In the genomic region with DNA sequence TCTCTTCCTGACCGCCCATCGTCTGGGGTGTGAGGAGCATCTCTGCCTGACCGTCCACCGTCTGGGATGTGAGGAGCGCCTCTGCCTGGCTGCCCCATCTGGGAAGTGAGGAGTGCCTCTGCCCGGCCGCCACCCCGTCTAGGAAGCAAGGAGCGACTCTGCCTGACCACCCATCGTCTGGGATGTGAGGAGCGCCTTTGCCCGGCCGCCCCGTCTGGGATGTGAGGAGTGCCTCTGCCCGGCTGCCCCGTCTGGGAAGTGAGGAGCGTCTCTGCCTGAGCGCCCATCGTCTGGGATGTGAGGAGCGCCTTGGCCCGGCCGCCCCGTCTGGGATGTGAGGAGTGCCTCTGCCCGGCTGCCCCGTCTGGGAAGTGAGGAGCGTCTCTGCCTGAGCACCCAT, we compare ENCODE assay signal across 1 cellular context. TPM values are rescaled to one million over a fixed set of nuclear protein-coding genes. Genes with fewer than 3 reads are reported as not detected.
"Had no signal": no experiment of that assay in that cellular context is flagged by ENCODE, and none has a peak within 500 bp of the region (broad histone marks: within the 10 kb centered on the region; RNA-seq: fewer than 3 reads in every experiment).

No MANE protein-coding gene starts in this region.

RNA-seq across cellular contexts. Expression of a gene that starts 17.0 kb away (rescaled TPM):
- polyA plus RNA-seq: hepatocyte had no signal
